ENCODE assay signal across 8 cellular contexts in the genomic region with DNA sequence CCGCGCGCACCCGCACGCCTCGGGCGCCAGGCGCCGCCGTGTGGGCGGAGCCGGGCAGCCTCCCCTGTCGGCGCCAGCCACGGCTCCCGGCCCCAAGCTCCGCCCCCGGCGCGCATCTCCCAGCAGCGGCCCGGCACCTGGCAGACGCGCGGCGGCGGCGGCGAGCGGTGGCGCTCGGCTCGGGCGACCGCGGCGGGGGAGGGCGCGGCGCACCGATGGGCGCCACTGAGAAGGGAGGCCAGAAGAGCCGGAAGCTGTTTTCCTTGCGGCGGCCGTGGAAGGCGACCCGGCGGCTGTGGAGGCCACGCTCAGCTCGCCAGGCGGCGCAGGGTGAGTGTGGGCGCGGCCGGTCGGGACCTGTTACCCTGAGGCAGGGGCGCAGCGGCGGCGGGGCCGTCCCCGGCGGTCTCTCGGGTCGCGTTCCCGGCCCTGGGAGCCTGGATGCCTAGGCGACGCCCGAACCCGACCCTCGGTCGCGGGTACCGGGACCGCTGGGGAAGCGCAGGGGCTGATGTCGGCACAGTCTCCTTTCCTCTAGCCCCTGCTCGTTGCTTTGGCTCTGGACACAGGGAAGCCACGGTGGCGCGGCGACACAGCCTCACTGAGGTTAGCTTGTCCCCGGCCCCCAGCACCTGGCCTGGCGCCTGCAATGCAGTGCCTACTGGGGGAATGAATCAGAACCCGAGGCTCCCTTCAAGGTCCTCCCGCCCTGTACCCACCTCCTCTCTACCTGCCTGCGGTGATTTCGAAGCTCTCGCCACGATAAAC. TPM values are rescaled to one million over a fixed set of nuclear protein-coding genes. Genes with fewer than 3 reads are reported as not detected.
DNase-seq lines count a peak whose midpoint lies in the region; ATAC-seq and TF ChIP-seq lines count a peak whose summit lies in the region.

No MANE protein-coding gene starts in this region.

- H3K9me3 ChIP-seq in CD4-positive, alpha-beta memory T cell (ENCODE audit: control insufficient read depth in 1 of 2, low read length in 2 of 2), result no peaks in the 10 kb centered on the region

- intact Hi-C loops in CD4-positive, alpha-beta memory T cell (cut with micrococcal nuclease), result loop anchor here (1.0 to 10.0 kb wide), 6 partner anchors 11 to 1730 kb away; partner anchors contain the start of genes EFCAB7, ITGB3BP, LEPR and LEPROT

- peak overlapping the region; percentile 85 to 98 (median 94) for H3K4me3 Mint-ChIP-seq in CD4-positive, alpha-beta memory T cell
- H3K4me3 Mint-ChIP-seq in effector memory CD8-positive, alpha-beta T cell, result peak overlapping the region; percentile 84 to 85
- H3K4me3 Mint-ChIP-seq in mesothelial cell of epicardium, result peak overlapping the region; percentile 91

- peaks cover 8 to 20% (median 16%) of the 10 kb centered on the region in 4 donors for H3K4me1 Mint-ChIP-seq in CD4-positive, alpha-beta memory T cell
- peaks cover 13 to 24% of the 10 kb centered on the region in 2 donors for H3K4me1 Mint-ChIP-seq in effector memory CD8-positive, alpha-beta T cell (ENCODE audit: low read depth in 2 of 2)
- peaks cover 28% of the 10 kb centered on the region for H3K4me1 Mint-ChIP-seq in mesothelial cell of epicardium

- peaks cover 20% of the 10 kb centered on the region for H3K4me1 ChIP-seq in CD4-positive, alpha-beta memory T cell (ENCODE audit: insufficient read depth, low read length)

- no peak overlapping the region for H3K27ac ChIP-seq in CD4-positive, alpha-beta memory T cell (ENCODE audit: low read depth, low read length)

- H3K27me3 ChIP-seq in CD4-positive, alpha-beta memory T cell (ENCODE audit: insufficient read depth, low read length), result no peaks in the 10 kb centered on the region

- H3K4me3 ChIP-seq in CD4-positive, alpha-beta memory T cell (ENCODE audit: low read length in 2 of 2), result peak overlapping the region; percentile 45 to 68

- ATAC-seq in GM19372 (IDR thresholded peaks at IDR 0.05; ENCODE audit: low read depth, unreplicated experiment) (peak; percentile 98), HG03469 (IDR thresholded peaks at IDR 0.05; ENCODE audit: unreplicated experiment) (peak; percentile 93)
- ATAC-seq in effector memory CD8-positive, alpha-beta T cell (replicated peaks), result peak; percentile 94

- H3K27ac Mint-ChIP-seq in CD4-positive, alpha-beta memory T cell, result peak overlapping the region; percentile 72 to 94 (median 88)
- H3K27ac Mint-ChIP-seq in effector memory CD8-positive, alpha-beta T cell, result peak overlapping the region; percentile 87 to 93
- H3K27ac Mint-ChIP-seq in mesothelial cell of epicardium, result peak overlapping the region; percentile 98

- peaks cover 0 to 4% of the 10 kb centered on the region in 2 donors for H3K27me3 Mint-ChIP-seq in CD4-positive, alpha-beta memory T cell
- H3K27me3 Mint-ChIP-seq in effector memory CD8-positive, alpha-beta T cell, result peaks cover 0 to 7% of the 10 kb centered on the region in 2 donors
- peaks cover 2% of the 10 kb centered on the region for H3K27me3 Mint-ChIP-seq in mesothelial cell of epicardium (ENCODE audit: low read depth)

- peaks cover 0 to 1% (median 0%) of the 10 kb centered on the region in 8 donors for H3K9me3 Mint-ChIP-seq in CD4-positive, alpha-beta memory T cell
- no peaks in the 10 kb centered on the region for H3K9me3 Mint-ChIP-seq in effector memory CD8-positive, alpha-beta T cell
- H3K9me3 Mint-ChIP-seq in mesothelial cell of epicardium, result no peaks in the 10 kb centered on the region

- CTCF ChIA-PET in CD4-positive, alpha-beta memory T cell (lab: Charles Lee; ENCODE audit: partially characterized antibody), result interaction anchor here (0.9 to 1.3 kb wide), 4 partner anchors 9 to 168 kb away, joined by 3 to 4 read pairs (median 4); no protein-coding TSS in a partner anchor

- POLR2A ChIA-PET in CD4-positive, alpha-beta memory T cell (lab: Charles Lee; ENCODE audit: partially characterized antibody), result interaction anchor here (0.6 to 2.2 kb wide), 9 partner anchors 9 to 506 kb away, joined by 3 to 20 read pairs (median 4); partner anchors contain the start of genes DNAJC6, LEPR and LEPROT

- peaks cover 0 to 3% of the 10 kb centered on the region in 2 donors for H3K36me3 Mint-ChIP-seq in CD4-positive, alpha-beta memory T cell
- H3K36me3 Mint-ChIP-seq in effector memory CD8-positive, alpha-beta T cell (ENCODE audit: insufficient read depth), result peaks cover 3% of the 10 kb centered on the region
- no peaks in the 10 kb centered on the region for H3K36me3 Mint-ChIP-seq in mesothelial cell of epicardium

- DNase-seq in CD4-positive, alpha-beta memory T cell, result peak; percentile 81 to 85 (median 83)
- DNase-seq in NCI-H82 (lab: John Stamatoyannopoulos, UW) (peak; percentile 92), mesothelial cell of epicardium (ENCODE audit: low spot score in 2 of 2, unreplicated experiment in 2 of 2) (peak; percentile 76 to 86)
- peak; percentile 92 for DNase-seq in activated CD8-positive, alpha-beta memory T cell treated with anti-CD3 and anti-CD28 coated beads for 24 hours
- peak; percentile 82 to 86 (median 83) for DNase-seq in effector memory CD8-positive, alpha-beta T cell
- DNase-seq in stimulated activated CD8-positive, alpha-beta memory T cell treated with anti-CD3 and anti-CD28 coated beads, Interleukin-15, amount 100 ng/mL, for 48 hours (ENCODE audit: low read depth in 2 of 2), result peak; percentile 77 to 78

- no peaks in the 10 kb centered on the region for H3K36me3 ChIP-seq in CD4-positive, alpha-beta memory T cell (ENCODE audit: insufficient read depth, low read length)

- no peak for TF ChIP-seq CTCF in mesothelial cell of epicardium (IDR thresholded peaks at IDR 0.05; ENCODE audit: unreplicated experiment)

RNA-seq across cellular contexts. Expression of gene DNAJC6, which starts 54.8 kb away (rescaled TPM):
- total RNA-seq in CD4-positive, alpha-beta memory T cell, result 1 to 10 TPM; 3.6 to 4.3 TPM
- polyA plus RNA-seq in CD4-positive, alpha-beta memory T cell, result under 1 TPM; 0.35 to 0.78 TPM
- 18.1 to 20.3 TPM (median 19.4 TPM) in 3 replicates for total RNA-seq in mesothelial cell of epicardium
